9 cellular contexts compared by ENCODE assay signal in the genomic region with DNA sequence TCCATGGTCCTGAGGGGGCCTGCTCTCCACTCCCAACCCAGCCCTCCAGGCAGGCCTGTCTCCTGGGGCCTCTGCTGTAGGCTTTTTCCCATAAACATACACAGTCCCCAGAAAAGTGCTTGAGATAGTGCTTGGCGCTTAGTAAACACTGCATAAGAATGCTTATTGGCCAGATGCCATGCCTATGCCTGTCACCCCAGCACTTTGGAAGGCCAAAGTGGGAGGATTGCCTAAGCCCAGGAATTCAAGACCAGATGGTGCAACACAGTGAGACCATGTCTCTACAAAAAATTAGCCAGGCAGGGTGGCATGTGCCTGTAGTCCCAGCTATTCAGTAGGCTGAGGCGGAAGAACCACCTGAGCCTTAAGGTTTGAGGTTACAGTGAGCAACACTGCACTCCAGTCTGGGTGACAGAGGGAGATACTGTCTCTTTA. TPM values are rescaled to one million over a fixed set of nuclear protein-coding genes. Genes with fewer than 3 reads are reported as not detected.
A peak's percentile ranks its signal among the peaks of the same experiment; 100 is the strongest.
DNase-seq lines count a peak whose midpoint lies in the region; ATAC-seq and TF ChIP-seq lines count a peak whose summit lies in the region.
"Had no signal": no experiment of that assay in that cellular context is flagged by ENCODE, and none has a peak within 500 bp of the region (broad histone marks: within the 10 kb centered on the region; RNA-seq: fewer than 3 reads in every experiment).

No MANE protein-coding gene starts in this region.

- no peak for TF ChIP-seq CTCF in MCF 10A (IDR thresholded peaks at IDR 0.05; ENCODE audit: unreplicated experiment)
- no peak for TF ChIP-seq CTCF in GM10266 (IDR thresholded peaks at IDR 0.05; ENCODE audit: control insufficient read depth, insufficient read depth, low read depth, missing control alignments)
- no peak for TF ChIP-seq CTCF in vagina (IDR thresholded peaks at IDR 0.05)

- no peak overlapping the region for H3K4me3 Mint-ChIP-seq in MCF 10A (ENCODE audit: unreplicated experiment)

- no peak for ATAC-seq in HG03196 (IDR thresholded peaks at IDR 0.05; ENCODE audit: unreplicated experiment)

- H4K8ac ChIP-seq in mesendoderm (ENCODE audit: low read depth, low read length): no peak overlapping the region

- BruUV-seq in MCF 10A (replicated peaks; lab: Mats Ljungman, UMichigan): no TSS peak

- peaks cover 29% of the 10 kb centered on the region for H3K4me1 Mint-ChIP-seq in MCF 10A (ENCODE audit: insufficient read depth, unreplicated experiment)

- H3K4me3 ChIP-seq in mesendoderm (ENCODE audit: low read length) (no peak overlapping the region), vagina (no peak overlapping the region)

- H3K23ac ChIP-seq in mesendoderm (ENCODE audit: low read length): no peak overlapping the region

- no CpG with 5 or more reads among the region's 2 CpGs for WGBS in mesendoderm (ENCODE audit: extremely low coverage, insufficient coverage, low lambda C conversion rate)

- H4K5ac ChIP-seq in mesendoderm (ENCODE audit: low read length): no peak overlapping the region

- no peak overlapping the region for H2BK120ac ChIP-seq in mesendoderm (ENCODE audit: low read depth, low read length)

- no peak overlapping the region for H3K56ac ChIP-seq in mesendoderm (ENCODE audit: low read length)

- H3K4me1 ChIP-seq in mesendoderm (ENCODE audit: control insufficient read depth, low read depth, low read length) (no peaks in the 10 kb centered on the region), vagina (peaks cover 8% of the 10 kb centered on the region)

- TF ChIP-seq POLR2A in vagina (IDR thresholded peaks at IDR 0.05): no peak

- no peak overlapping the region for H3K27ac ChIP-seq in mesendoderm (ENCODE audit: low read depth, low read length)
- H3K27ac ChIP-seq in vagina: no peak overlapping the region
- H3K27ac ChIP-seq: WERI-Rb-1 had no signal

- no peak overlapping the region for H3K18ac ChIP-seq in mesendoderm (ENCODE audit: low read length)

- no peak overlapping the region for H3K4me2 ChIP-seq in mesendoderm (ENCODE audit: low read length)

- no peaks in the 10 kb centered on the region for H3K36me3 Mint-ChIP-seq in MCF 10A (ENCODE audit: insufficient read depth, unreplicated experiment)

- H3K9ac ChIP-seq in mesendoderm (ENCODE audit: low read length): no peak overlapping the region

- no peak overlapping the region for H2AK5ac ChIP-seq in mesendoderm (ENCODE audit: low read length)

- CTCF ChIA-PET in MCF 10A (lab: Yijun Ruan, JAX): interaction anchor here (0.6 to 0.9 kb wide), 3 partner anchors 13 to 218 kb away, joined by 3 read pairs; no protein-coding TSS in a partner anchor

- POLR2A ChIA-PET in MCF 10A (lab: Yijun Ruan, JAX): interaction anchor here (1.2 to 1.9 kb wide), 4 partner anchors 20 to 442 kb away, joined by 5 to 10 read pairs (median 6); a partner anchor contains a TSS

- H2BK5ac ChIP-seq in mesendoderm (ENCODE audit: low read length): no peak overlapping the region

- no peaks in the 10 kb centered on the region for H3K79me1 ChIP-seq in mesendoderm (ENCODE audit: low read length)

- H3K79me2 ChIP-seq in mesendoderm (ENCODE audit: control insufficient read depth, insufficient read depth, low read length): no peaks in the 10 kb centered on the region

- H3K36me3 ChIP-seq in mesendoderm (ENCODE audit: control insufficient read depth, insufficient read depth, low read length) (no peaks in the 10 kb centered on the region), vagina (no peaks in the 10 kb centered on the region)
- H3K36me3 ChIP-seq: WERI-Rb-1 had no signal

- no peaks in the 10 kb centered on the region for H3K9me3 ChIP-seq in vagina

- intact Hi-C loops in MCF 10A (cut with micrococcal nuclease): no loop called here
- intact Hi-C loops in vagina (cut with DNase I): no loop called here

- in situ Hi-C loops in Caki2 (cut with HindIII; ENCODE audit: low pct_unique_long_range_greater_than_20kb, low sequenced_read_pairs): no loop called here

- no peak overlapping the region for H2BK15ac ChIP-seq in mesendoderm (replicated peaks; ENCODE audit: low read depth)

- peak; percentile 50 for DNase-seq in Caki2 (ENCODE audit: low read depth)
- DNase-seq in NCI-H1694 treated with DMSO at 0.1 percent for 48 hours (lab: John Stamatoyannopoulos, UW): peak; percentile 43
- peak; percentile 99 for DNase-seq in MCF 10A (ENCODE audit: unreplicated experiment)
- DNase-seq in mesendoderm: peak; percentile 22
- no peak for DNase-seq in GM10266 (ENCODE audit: extremely low spot score)
- no peak for DNase-seq in activated CD8-positive, alpha-beta memory T cell treated with anti-CD3 and anti-CD28 coated beads, Interleukin-2, amount 50 U/mL, for 48 hours
- DNase-seq in vagina (ENCODE audit: extremely low spot score in 2 of 2): no peak
- DNase-seq: WERI-Rb-1 had no signal

- no peaks in the 10 kb centered on the region for H3K27me3 Mint-ChIP-seq in MCF 10A (ENCODE audit: insufficient read depth, unreplicated experiment)

- H3K27me3 ChIP-seq in mesendoderm (ENCODE audit: insufficient read depth, low read length, poor library complexity): no peaks in the 10 kb centered on the region
- H3K27me3 ChIP-seq in vagina: no peaks in the 10 kb centered on the region

- no peaks in the 10 kb centered on the region for H3K9me3 Mint-ChIP-seq in MCF 10A (ENCODE audit: unreplicated experiment)

- no peak overlapping the region for H3K4ac ChIP-seq in mesendoderm (ENCODE audit: low read depth, low read length)

- peak overlapping the region; percentile 51 for H3K27ac Mint-ChIP-seq in MCF 10A (ENCODE audit: low read depth, unreplicated experiment)

RNA-seq across cellular contexts. Expression of a gene that starts 24.6 kb away (rescaled TPM):
- 83.4 and 85.7 TPM in 2 replicates for total RNA-seq in Caki2 (2014; rRNA removed; shearing (Covaris generic); ENCODE audit: low replicate concordance)
- 53.6 and 56.5 TPM in 2 replicates for total RNA-seq in MCF 10A (2022)
- polyA plus RNA-seq in mesendoderm (2013, experiment 1 of 2): 14.5 TPM
- polyA plus RNA-seq in mesendoderm (2013, experiment 2 of 2): 14.9 TPM
- total RNA-seq in vagina: 24.6 TPM

Comparison
In these comparisons a context has a peak if more than half of its experiments do, and no peak if none do; other contexts are left out.
1. DNase-seq: peak in Caki2 (single experiment), NCI-H1694 treated with DMSO at 0.1 percent for 48 hours (single experiment), MCF 10A (single experiment) and mesendoderm (single experiment); none in GM10266 (single experiment), activated CD8-positive, alpha-beta memory T cell treated with anti-CD3 and anti-CD28 coated beads, Interleukin-2, amount 50 U/mL, for 48 hours (single experiment) and vagina (0 of 2).